Comparison of ENCODE assay signal across 8 cellular contexts in genomic region chr15:65421360-65422215, GRCh38. TPM values are rescaled to one million over a fixed set of nuclear protein-coding genes. Genes with fewer than 3 reads are reported as not detected.
A peak's percentile ranks its signal among the peaks of the same experiment; 100 is the strongest.
DNase-seq lines count a peak whose midpoint lies in the region; ATAC-seq and TF ChIP-seq lines count a peak whose summit lies in the region.

No MANE protein-coding gene starts in this region.

- H3K4me3 Mint-ChIP-seq in CD8-positive, alpha-beta T cell = peak overlapping the region; percentile 74

- H3K27me3 ChIP-seq in CD8-positive, alpha-beta T cell (ENCODE audit: insufficient read depth, low read length) = peaks cover 12% of the 10 kb centered on the region

- no peaks in the 10 kb centered on the region for H3K36me3 ChIP-seq in CD8-positive, alpha-beta T cell (ENCODE audit: insufficient read depth, low read length)

- no peak overlapping the region for H3K27ac ChIP-seq in CD8-positive, alpha-beta T cell (ENCODE audit: low read depth, low read length)

- peaks cover 27% of the 10 kb centered on the region for H3K4me1 Mint-ChIP-seq in CD8-positive, alpha-beta T cell (ENCODE audit: low read depth)

- POLR2A ChIA-PET in CD8-positive, alpha-beta T cell (lab: Charles Lee) = interaction anchor here (0.6 to 0.8 kb wide), 2 partner anchors 9 to 30 kb away, joined by 3 to 4 read pairs; no protein-coding TSS in a partner anchor

- H3K27ac Mint-ChIP-seq in CD8-positive, alpha-beta T cell = no peak overlapping the region

- peak in 1 of 7 experiments; percentile 30 for DNase-seq in CD8-positive, alpha-beta T cell
- DNase-seq in anterior cingulate cortex (lab: John Stamatoyannopoulos, UW) = peak in 41 of 58 donors; percentile 12 to 77 (median 37)
- peak; percentile 94 for DNase-seq in iPS DF 19.7 (ENCODE audit: low read depth, low spot score)
- peak; percentile 85 for DNase-seq in retina
- DNase-seq in cortex of kidney (lab: John Stamatoyannopoulos, UW) = no peak
- no peak for DNase-seq in NK-92 (lab: John Stamatoyannopoulos, UW; ENCODE audit: unreplicated experiment)

- no peak for ATAC-seq in CD8-positive, alpha-beta T cell
- ATAC-seq in HG02759 (IDR thresholded peaks at IDR 0.05; ENCODE audit: unreplicated experiment) = peak; percentile 56
- ATAC-seq in HG02623 (IDR thresholded peaks at IDR 0.05; ENCODE audit: unreplicated experiment) = no peak

- CTCF ChIA-PET in CD8-positive, alpha-beta T cell (lab: Charles Lee) = no interaction called here

- H3K9me3 ChIP-seq in CD8-positive, alpha-beta T cell (ENCODE audit: low read length) = no peaks in the 10 kb centered on the region

- H3K4me3 ChIP-seq in CD8-positive, alpha-beta T cell (ENCODE audit: low read depth, low read length) = peak overlapping the region; percentile 45

- no peaks in the 10 kb centered on the region for H3K36me3 Mint-ChIP-seq in CD8-positive, alpha-beta T cell

- no peaks in the 10 kb centered on the region for H3K9me3 Mint-ChIP-seq in CD8-positive, alpha-beta T cell

- peaks cover 16% of the 10 kb centered on the region for H3K4me1 ChIP-seq in CD8-positive, alpha-beta T cell (ENCODE audit: insufficient read depth, low read length)

- H3K27me3 Mint-ChIP-seq in CD8-positive, alpha-beta T cell (ENCODE audit: low read depth) = peaks cover 60% of the 10 kb centered on the region

- intact Hi-C loops in CD8-positive, alpha-beta T cell (cut with DNase I, micrococcal nuclease) = no loop called here

- TF ChIP-seq CTCF in CD8-positive, alpha-beta T cell (IDR thresholded peaks at IDR 0.05) = no peak

RNA-seq across cellular contexts. Expression of gene IGDCC4, which starts 1.2 kb away (rescaled TPM):
- total RNA-seq in CD8-positive, alpha-beta T cell = under 1 TPM in 1 of 2 experiments, not detected in 1; 0.08 TPM

RNA-seq across cellular contexts. Expression of gene IGDCC3, which starts 43.8 kb away (rescaled TPM):
- total RNA-seq in CD8-positive, alpha-beta T cell = not detected

Comparison
In these comparisons a context has a peak if more than half of its experiments do, and no peak if none do; other contexts are left out.
1. DNase-seq: peak in anterior cingulate cortex (41 of 58), iPS DF 19.7 (single experiment) and retina (single experiment); none in cortex of kidney (single experiment) and NK-92 (single experiment).